Comparison of ENCODE assay signal across 24 cellular contexts in genomic region chr16:56038564-56039098, GRCh38.
"Had no signal": no experiment of that assay in that cellular context is flagged by ENCODE, and none has a peak within 500 bp of the region (broad histone marks: within the 10 kb centered on the region; RNA-seq: fewer than 3 reads in every experiment).

No MANE protein-coding gene starts in this region.

- H3K4me1 Mint-ChIP-seq: naive thymus-derived CD4-positive, alpha-beta T cell; stimulated activated memory B cell treated with anti-CD40 and anti-IgM and Interleukin-4, amounts not matched to agents 10 μg/mL and 1 μg/mL and 100 μg/mL, for 72 hours; stimulated activated naive CD8-positive, alpha-beta T cell treated with anti-CD3 and anti-CD28 coated beads, Interleukin-15, amount 100 ng/mL, for 72 hours had no signal

- DNase-seq: islet precursor cell; left ventricle myocardium inferior; midbrain; mucosa of descending colon; naive thymus-derived CD4-positive, alpha-beta T cell; ovary; right lobe of liver; stimulated activated CD4-positive, alpha-beta T cell treated with anti-CD3 and anti-CD28 coated beads, Interleukin-1b, Interleukin-23, amount 100 ng/mL, for 48 hours; stimulated activated CD4-positive, alpha-beta T cell treated with anti-CD3 and anti-CD28 coated beads, Interleukin-2, amount 100 ng/mL, for 48 hours; stimulated activated CD4-positive, alpha-beta T cell treated with anti-CD3 and anti-CD28 coated beads, Interleukin-4, amount 100 ng/mL, for 4 hours; stimulated activated CD8-positive, alpha-beta memory T cell treated with anti-CD3 and anti-CD28 coated beads, Interleukin-4, amount 100 ng/mL, for 48 hours; stimulated activated naive CD4-positive, alpha-beta T cell treated with Interleukin-2 at 50 U/mL for 16 hours; stimulated activated naive CD8-positive, alpha-beta T cell treated with anti-CD3 and anti-CD28 coated beads, Interleukin-15, amount 100 ng/mL, for 72 hours; substantia nigra; transverse colon; upper lobe of right lung had no signal

- H3K9me3 ChIP-seq: mucosa of descending colon, ovary, right lobe of liver had no signal

- H3K36me3 ChIP-seq: left ventricle myocardium inferior, ovary, right atrium auricular region, right lobe of liver, transverse colon, upper lobe of right lung had no signal

- H3K4me3 ChIP-seq: hepatocyte, left ventricle myocardium inferior, lung, mucosa of descending colon, ovary, right atrium auricular region, right lobe of liver, smooth muscle cell, transverse colon, upper lobe of right lung had no signal

- H3K79me2 ChIP-seq: hepatocyte had no signal

- FAIRE-seq: urothelium cell line had no signal

- H3K4me3 Mint-ChIP-seq: naive thymus-derived CD4-positive, alpha-beta T cell; natural killer cell treated with Interleukin-12 subunit alpha and Interleukin-12 subunit beta and Interleukin-15 and Interleukin-18, amount 100 ng/mL, for 72 hours; stimulated activated memory B cell treated with anti-CD40 and anti-IgM and Interleukin-4, amounts not matched to agents 10 μg/mL and 1 μg/mL and 100 μg/mL, for 72 hours; stimulated activated naive CD8-positive, alpha-beta T cell treated with anti-CD3 and anti-CD28 coated beads, Interleukin-15, amount 100 ng/mL, for 72 hours had no signal

- H3K4me2 ChIP-seq: hepatocyte, smooth muscle cell had no signal

- H3K27me3 Mint-ChIP-seq: progenitor cell of endocrine pancreas had no signal

- H2AFZ ChIP-seq: hepatocyte had no signal

- H3K27me3 ChIP-seq: hepatocyte, ovary, right atrium auricular region, right lobe of liver, transverse colon, upper lobe of right lung had no signal

- H3K27ac ChIP-seq: hepatocyte, left ventricle myocardium inferior, ovary, right atrium auricular region, right lobe of liver, transverse colon, upper lobe of right lung had no signal

- H3K27ac Mint-ChIP-seq: naive thymus-derived CD4-positive, alpha-beta T cell; natural killer cell treated with Interleukin-12 subunit alpha and Interleukin-12 subunit beta and Interleukin-15 and Interleukin-18, amount 100 ng/mL, for 72 hours; progenitor cell of endocrine pancreas; stimulated activated memory B cell treated with anti-CD40 and anti-IgM and Interleukin-4, amounts not matched to agents 10 μg/mL and 1 μg/mL and 100 μg/mL, for 72 hours; stimulated activated naive CD8-positive, alpha-beta T cell treated with anti-CD3 and anti-CD28 coated beads, Interleukin-15, amount 100 ng/mL, for 72 hours had no signal

- H3K4me1 ChIP-seq: left ventricle myocardium inferior, right atrium auricular region, right lobe of liver, transverse colon, upper lobe of right lung had no signal

- ATAC-seq: mucosa of descending colon; naive thymus-derived CD4-positive, alpha-beta T cell; natural killer cell treated with Interleukin-12 subunit alpha and Interleukin-12 subunit beta and Interleukin-15 and Interleukin-18, amount 100 ng/mL, for 72 hours; right lobe of liver; stimulated activated memory B cell treated with anti-CD40 and anti-IgM and Interleukin-4, amounts not matched to agents 10 μg/mL and 1 μg/mL and 100 μg/mL, for 72 hours; stimulated activated naive CD8-positive, alpha-beta T cell treated with anti-CD3 and anti-CD28 coated beads, Interleukin-15, amount 100 ng/mL, for 72 hours; upper lobe of right lung had no signal
